ENCODE assay signal across 8 cellular contexts in genomic region chr1:28056129-28056925, GRCh38.
DNase-seq lines count a peak whose midpoint lies in the region; ATAC-seq and TF ChIP-seq lines count a peak whose summit lies in the region.

No MANE protein-coding gene starts in this region.

- no peak for TF ChIP-seq CTCF in VCaP (conservative IDR thresholded peaks at IDR 0.05)

- ATAC-seq in HG03342 (IDR thresholded peaks at IDR 0.05; ENCODE audit: unreplicated experiment) = peak; percentile 65

- H3K27ac ChIP-seq in VCaP = peak overlapping the region; percentile 89

- peak; percentile 48 for DNase-seq in DMS79 treated with DMSO at 0.1 percent for 48 hours (lab: John Stamatoyannopoulos, UW)
- DNase-seq in effector CD4-positive, alpha-beta T cell = peak; percentile 25
- peak; percentile 32 to 68 for DNase-seq in stimulated activated CD8-positive, alpha-beta memory T cell treated with anti-CD3 and anti-CD28 coated beads, Interleukin-7, amount 100 ng/mL, for 48 hours (ENCODE audit: extremely low read depth in 1 of 2, low read depth in 1 of 2)
- no peak for DNase-seq in hepatic stellate cell (ENCODE audit: low spot score)
- DNase-seq in SHP77 (lab: John Stamatoyannopoulos, UW) = no peak
- no peak for DNase-seq in DMS 273 treated with DMSO at 0.1 percent for 48 hours (lab: John Stamatoyannopoulos, UW)

Comparison
In these comparisons a context has a peak if more than half of its experiments do, and no peak if none do; other contexts are left out.
1. DNase-seq: peak in DMS79 treated with DMSO at 0.1 percent for 48 hours (single experiment), effector CD4-positive, alpha-beta T cell (single experiment) and stimulated activated CD8-positive, alpha-beta memory T cell treated with anti-CD3 and anti-CD28 coated beads, Interleukin-7, amount 100 ng/mL, for 48 hours (2 of 2); none in hepatic stellate cell (single experiment), SHP77 (0 of 2) and DMS 273 treated with DMSO at 0.1 percent for 48 hours (single experiment).